8 cellular contexts compared by ENCODE assay signal in genomic region chr3:184354121-184354728, GRCh38. TPM values are rescaled to one million over a fixed set of nuclear protein-coding genes. Genes with fewer than 3 reads are reported as not detected.
DNase-seq lines count a peak whose midpoint lies in the region; ATAC-seq, FAIRE-seq and TF ChIP-seq lines count a peak whose summit lies in the region.

No MANE protein-coding gene starts in this region.

- H3K36me3 ChIP-seq in SU-DHL-6 (ENCODE audit: low read length) (no peaks in the 10 kb centered on the region), astrocyte (ENCODE audit: insufficient read depth, low read length) (no peaks in the 10 kb centered on the region), keratinocyte (ENCODE audit: control insufficient read depth in 2 of 2, extremely low read depth in 1 of 2, insufficient read depth in 2 of 2, low read length in 2 of 2) (peaks cover 4 to 16% of the 10 kb centered on the region in 2 experiments)

- TF ChIP-seq CTCF in SU-DHL-6 (IDR thresholded peaks at IDR 0.05; ENCODE audit: insufficient read depth, low read length, poor library complexity, severe bottlenecking) = peak; percentile 92
- TF ChIP-seq CTCF in astrocyte (IDR thresholded peaks at IDR 0.05; ENCODE audit: insufficient read depth, low read depth, low read length) = peak; percentile 52
- peak in 2 of 3 experiments; percentile 60 to 88 for TF ChIP-seq CTCF in keratinocyte (optimal IDR thresholded peaks at IDR 0.05 in 1 of 3, IDR thresholded peaks at IDR 0.05 in 1 of 3, conservative IDR thresholded peaks at IDR 0.05 in 1 of 3; ENCODE audit: extremely low read depth in 1 of 3, insufficient read depth in 2 of 3, low read length in 3 of 3)

- H3K9ac ChIP-seq in SU-DHL-6 (ENCODE audit: low read length) (no peak overlapping the region), astrocyte (ENCODE audit: low read length) (no peak overlapping the region), keratinocyte (ENCODE audit: control insufficient read depth, extremely low read depth, insufficient read depth, low read length) (no peak overlapping the region)

- H3K27ac ChIP-seq in SU-DHL-6 (ENCODE audit: low read depth, low read length) = no peak overlapping the region
- no peak overlapping the region for H3K27ac ChIP-seq in astrocyte (ENCODE audit: low read depth, low read length)
- H3K27ac ChIP-seq in keratinocyte (ENCODE audit: control insufficient read depth, insufficient read depth, low read length) = no peak overlapping the region

- H3K4me2 ChIP-seq in SU-DHL-6 (ENCODE audit: low read depth, low read length, poor library complexity, severe bottlenecking) (no peak overlapping the region), astrocyte (ENCODE audit: low read length) (no peak overlapping the region), keratinocyte (ENCODE audit: control insufficient read depth, extremely low read depth, insufficient read depth, low read depth, low read length) (no peak overlapping the region)

- H3K9me1 ChIP-seq in keratinocyte (ENCODE audit: control insufficient read depth, extremely low read depth, insufficient read depth, low read length) = no peaks in the 10 kb centered on the region

- H3K4me1 ChIP-seq in astrocyte (ENCODE audit: insufficient read depth, low read length) (peaks cover 3% of the 10 kb centered on the region), keratinocyte (ENCODE audit: control insufficient read depth, extremely low read depth, insufficient read depth, low read length) (no peaks in the 10 kb centered on the region)

- H3F3A ChIP-seq in SU-DHL-6 (ENCODE audit: insufficient read depth) = no peaks in the 10 kb centered on the region

- H3K9me3 Mint-ChIP-seq in astrocyte (ENCODE audit: unreplicated experiment) = no peaks in the 10 kb centered on the region

- H3K79me2 ChIP-seq in SU-DHL-6 (ENCODE audit: insufficient read depth, low read length) (no peaks in the 10 kb centered on the region), astrocyte (ENCODE audit: insufficient read depth, low read length) (no peaks in the 10 kb centered on the region), keratinocyte (ENCODE audit: control insufficient read depth, insufficient read depth, low read length) (no peaks in the 10 kb centered on the region)

- H2AFZ ChIP-seq in SU-DHL-6 (ENCODE audit: low read depth, low read length, severe bottlenecking) (no peak overlapping the region), astrocyte (ENCODE audit: low read depth, low read length) (no peak overlapping the region), keratinocyte (ENCODE audit: control insufficient read depth, low read length) (no peak overlapping the region)

- H3K27me3 ChIP-seq in SU-DHL-6 (ENCODE audit: low read length) (no peaks in the 10 kb centered on the region), astrocyte (ENCODE audit: insufficient read depth, low read length) (no peaks in the 10 kb centered on the region), keratinocyte (ENCODE audit: control insufficient read depth, extremely low read depth, insufficient read depth, low read length) (no peaks in the 10 kb centered on the region)

- H3K9me2 ChIP-seq in SU-DHL-6 (replicated peaks; ENCODE audit: insufficient read depth, low read length) = no peaks in the 10 kb centered on the region

- no peak overlapping the region for H3K4me3 ChIP-seq in SU-DHL-6 (ENCODE audit: insufficient read depth, low read length, poor library complexity, severe bottlenecking)
- no peak overlapping the region for H3K4me3 ChIP-seq in astrocyte (ENCODE audit: insufficient read depth, low read depth, low read length)
- no peak overlapping the region for H3K4me3 ChIP-seq in keratinocyte (ENCODE audit: control insufficient read depth in 2 of 3, extremely low read depth in 1 of 3, insufficient read depth in 2 of 3, low read depth in 1 of 3, low read length in 3 of 3)

- dilution Hi-C loops in keratinocyte (cut with MboI; ENCODE audit: extremely low pct_ligation_motif_present, low sequenced_read_pairs) = no loop called here

- peak; percentile 59 for DNase-seq in AG08396 (ENCODE audit: low spot score)
- no peak for DNase-seq in astrocyte (ENCODE audit: low read depth)
- DNase-seq in keratinocyte (ENCODE audit: low read depth, low spot score) = no peak
- peak in 2 of 3 experiments; percentile 36 to 64 for DNase-seq in stimulated activated CD4-positive, alpha-beta T cell treated with anti-CD3 and anti-CD28 coated beads, TNF-alpha, amount 100 ng/mL, for 24 hours (ENCODE audit: low read depth in 3 of 3)
- DNase-seq in NCI-H2171 (lab: John Stamatoyannopoulos, UW) = no peak

- no peak overlapping the region for H3K4me3 Mint-ChIP-seq in astrocyte (ENCODE audit: unreplicated experiment)

- H3K27ac Mint-ChIP-seq in astrocyte (ENCODE audit: unreplicated experiment) = no peak overlapping the region

- peak; percentile 69 for ATAC-seq in GM19438 (IDR thresholded peaks at IDR 0.05; ENCODE audit: low read depth, unreplicated experiment)
- no peak for ATAC-seq in HG03280 (IDR thresholded peaks at IDR 0.05; ENCODE audit: unreplicated experiment)

- no peak for FAIRE-seq in astrocyte (lab: Jason Lieb, UNC)
- no peak for FAIRE-seq in keratinocyte (lab: Jason Lieb, UNC)

- H4K20me1 ChIP-seq in SU-DHL-6 (ENCODE audit: low read depth, low read length) = no peaks in the 10 kb centered on the region
- peaks cover 18% of the 10 kb centered on the region for H4K20me1 ChIP-seq in astrocyte (ENCODE audit: insufficient read depth, low read length)
- H4K20me1 ChIP-seq in keratinocyte (ENCODE audit: control insufficient read depth, extremely low read depth, insufficient read depth, low read length) = no peaks in the 10 kb centered on the region

- peaks cover 18% of the 10 kb centered on the region for H3K4me1 Mint-ChIP-seq in astrocyte (ENCODE audit: low read depth, unreplicated experiment)

- H3K9me3 ChIP-seq in SU-DHL-6 (ENCODE audit: insufficient read depth, low read length) (no peaks in the 10 kb centered on the region), astrocyte (ENCODE audit: insufficient read depth, low read depth, low read length) (no peaks in the 10 kb centered on the region), keratinocyte (ENCODE audit: control insufficient read depth, low read depth, low read length) (no peaks in the 10 kb centered on the region)

- H3K36me3 Mint-ChIP-seq in astrocyte (ENCODE audit: low read depth, unreplicated experiment) = peaks cover 16% of the 10 kb centered on the region

- no peaks in the 10 kb centered on the region for H3K27me3 Mint-ChIP-seq in astrocyte (ENCODE audit: low read depth, unreplicated experiment)

RNA-seq across cellular contexts. Expression of gene CLCN2, which starts 7.2 kb away (rescaled TPM):
- 7.4 and 9.0 TPM in 2 replicates for total RNA-seq in astrocyte
- polyA plus RNA-seq in keratinocyte = 3.1 to 3.3 TPM (median 3.2 TPM) in 3 replicates
- polyA plus RNA-seq in keratinocyte (2011; ENCODE audit: low read depth) = 2.0 TPM
- 1.2 and 1.7 TPM in 2 replicates for polyA plus RNA-seq in keratinocyte (2011; cell fraction: cytosol; rRNA removed)
- polyA plus RNA-seq in keratinocyte (2011; cell fraction: nucleus; rRNA removed) = 9.8 and 12.7 TPM in 2 replicates
- 1.7 and 2.6 TPM in 2 replicates for polyA plus RNA-seq in keratinocyte (2012; ENCODE audit: low replicate concordance)
- 4.9 to 11.4 TPM (median 5.6 TPM) in 3 replicates for polyA minus RNA-seq in keratinocyte
- 15.9 TPM for polyA minus RNA-seq in keratinocyte (2011; cell fraction: cytosol; rRNA and poly(A)+ RNA removed)
- polyA minus RNA-seq in keratinocyte (2011; cell fraction: nucleus; rRNA and poly(A)+ RNA removed) = 4.9 and 10.5 TPM in 2 replicates

RNA-seq across cellular contexts. Expression of gene POLR2H, which starts 7.3 kb away (rescaled TPM):
- total RNA-seq in astrocyte = 63.2 and 70.3 TPM in 2 replicates
- 132 to 202 TPM (median 135 TPM) in 3 replicates for polyA plus RNA-seq in keratinocyte
- 34.8 TPM for polyA plus RNA-seq in keratinocyte (2011; ENCODE audit: low read depth)
- 122 and 127 TPM in 2 replicates for polyA plus RNA-seq in keratinocyte (2011; cell fraction: cytosol; rRNA removed)
- polyA plus RNA-seq in keratinocyte (2011; cell fraction: nucleus; rRNA removed) = 263 and 367 TPM in 2 replicates
- 80.1 and 82.0 TPM in 2 replicates for polyA plus RNA-seq in keratinocyte (2012; ENCODE audit: low replicate concordance)
- 33.1 to 71.8 TPM (median 37.7 TPM) in 3 replicates for polyA minus RNA-seq in keratinocyte
- 39.3 TPM for polyA minus RNA-seq in keratinocyte (2011; cell fraction: cytosol; rRNA and poly(A)+ RNA removed)
- polyA minus RNA-seq in keratinocyte (2011; cell fraction: nucleus; rRNA and poly(A)+ RNA removed) = 34.3 and 40.5 TPM in 2 replicates

RNA-seq across cellular contexts. Expression of gene FAM131A, which starts 16.8 kb away (rescaled TPM):
- total RNA-seq in astrocyte = 12.2 TPM in 2 replicates
- polyA plus RNA-seq in keratinocyte = 10.8 to 17.4 TPM (median 12.1 TPM) in 3 replicates
- 8.9 TPM for polyA plus RNA-seq in keratinocyte (2011; ENCODE audit: low read depth)
- 5.6 and 17.2 TPM in 2 replicates for polyA plus RNA-seq in keratinocyte (2011; cell fraction: cytosol; rRNA removed)
- 16.2 and 17.3 TPM in 2 replicates for polyA plus RNA-seq in keratinocyte (2011; cell fraction: nucleus; rRNA removed)
- polyA plus RNA-seq in keratinocyte (2012; ENCODE audit: low replicate concordance) = 8.7 and 23.6 TPM in 2 replicates
- 7.2 to 17.9 TPM (median 7.8 TPM) in 3 replicates for polyA minus RNA-seq in keratinocyte
- 16.1 TPM for polyA minus RNA-seq in keratinocyte (2011; cell fraction: cytosol; rRNA and poly(A)+ RNA removed)
- polyA minus RNA-seq in keratinocyte (2011; cell fraction: nucleus; rRNA and poly(A)+ RNA removed) = 8.5 and 9.5 TPM in 2 replicates

RNA-seq across cellular contexts. Expression of gene THPO, which starts 23.8 kb away (rescaled TPM):
- total RNA-seq in astrocyte = 0.25 and 0.46 TPM in 2 replicates
- not detected in 3 replicates for polyA plus RNA-seq in keratinocyte
- polyA plus RNA-seq in keratinocyte (2011; ENCODE audit: low read depth) = not detected
- polyA plus RNA-seq in keratinocyte (2011; cell fraction: cytosol; rRNA removed) = not detected in 2 replicates
- not detected in 2 replicates for polyA plus RNA-seq in keratinocyte (2011; cell fraction: nucleus; rRNA removed)
- polyA plus RNA-seq in keratinocyte (2012; ENCODE audit: low replicate concordance) = not detected in 2 replicates
- polyA minus RNA-seq in keratinocyte = not detected in 3 replicates
- not detected for polyA minus RNA-seq in keratinocyte (2011; cell fraction: cytosol; rRNA and poly(A)+ RNA removed)
- not detected in 2 replicates for polyA minus RNA-seq in keratinocyte (2011; cell fraction: nucleus; rRNA and poly(A)+ RNA removed)

RNA-seq across cellular contexts. Expression of gene CHRD, which starts 25.6 kb away (rescaled TPM):
- 3.4 and 5.6 TPM in 2 replicates for total RNA-seq in astrocyte
- polyA plus RNA-seq in keratinocyte = not detected in 3 replicates
- not detected for polyA plus RNA-seq in keratinocyte (2011; ENCODE audit: low read depth)
- polyA plus RNA-seq in keratinocyte (2011; cell fraction: cytosol; rRNA removed) = not detected in 2 replicates
- polyA plus RNA-seq in keratinocyte (2011; cell fraction: nucleus; rRNA removed) = 0.11 TPM in 1 of 2 replicates, not detected in the other
- not detected in 2 replicates for polyA plus RNA-seq in keratinocyte (2012; ENCODE audit: low replicate concordance)
- not detected in 3 replicates for polyA minus RNA-seq in keratinocyte
- not detected for polyA minus RNA-seq in keratinocyte (2011; cell fraction: cytosol; rRNA and poly(A)+ RNA removed)
- not detected in 2 replicates for polyA minus RNA-seq in keratinocyte (2011; cell fraction: nucleus; rRNA and poly(A)+ RNA removed)

Comparison
In these comparisons a context has a peak if more than half of its experiments do, and no peak if none do; other contexts are left out.
1. DNase-seq: peak in AG08396 (single experiment) and stimulated activated CD4-positive, alpha-beta T cell treated with anti-CD3 and anti-CD28 coated beads, TNF-alpha, amount 100 ng/mL, for 24 hours (2 of 3); none in astrocyte (single experiment), keratinocyte (single experiment) and NCI-H2171 (single experiment).
2. Peak in every context shown above with its lines, with median percentiles within 50 percentile points of each other: CTCF ChIP-seq.